In genomic region chr18:9290171-9290570, GRCh38 we compare ENCODE assay signal across 2 cellular contexts.
TF ChIP-seq lines count a peak whose summit lies in the region.

No MANE protein-coding gene starts in this region.

TF ChIP-seq in HepG2, 621 proteins besides CTCF, POLR2A, EP300 and RAD21:
- TF ChIP-seq TFAP4 (IDR thresholded peaks at IDR 0.05; ENCODE audit: borderline replicate concordance, low read depth): peak; percentile 25; the same call in 1 of the 2 replicates
- no peak for TF ChIP-seq ZNF644 (CRISPR knock-in tag; IDR thresholded peaks at IDR 0.05; ENCODE audit: low read depth)

TF ChIP-seq in endothelial cell of umbilical vein, 7 proteins besides CTCF, POLR2A, EP300 and RAD21:
- TF ChIP-seq JUN (IDR thresholded peaks at IDR 0.05; ENCODE audit: borderline replicate concordance, insufficient read depth, insufficient read length, low read depth) (no peak), POLR2AphosphoS5 (IDR thresholded peaks at IDR 0.05; ENCODE audit: insufficient read depth, low read depth, low read length) (no peak), GATA2 (IDR thresholded peaks at IDR 0.05; ENCODE audit: insufficient read depth, insufficient read length, low read depth, low read length) (no peak), MYC (IDR thresholded peaks at IDR 0.05; ENCODE audit: low read depth, low read length) (no peak)
